19 cellular contexts compared by ENCODE assay signal in the genomic region with DNA sequence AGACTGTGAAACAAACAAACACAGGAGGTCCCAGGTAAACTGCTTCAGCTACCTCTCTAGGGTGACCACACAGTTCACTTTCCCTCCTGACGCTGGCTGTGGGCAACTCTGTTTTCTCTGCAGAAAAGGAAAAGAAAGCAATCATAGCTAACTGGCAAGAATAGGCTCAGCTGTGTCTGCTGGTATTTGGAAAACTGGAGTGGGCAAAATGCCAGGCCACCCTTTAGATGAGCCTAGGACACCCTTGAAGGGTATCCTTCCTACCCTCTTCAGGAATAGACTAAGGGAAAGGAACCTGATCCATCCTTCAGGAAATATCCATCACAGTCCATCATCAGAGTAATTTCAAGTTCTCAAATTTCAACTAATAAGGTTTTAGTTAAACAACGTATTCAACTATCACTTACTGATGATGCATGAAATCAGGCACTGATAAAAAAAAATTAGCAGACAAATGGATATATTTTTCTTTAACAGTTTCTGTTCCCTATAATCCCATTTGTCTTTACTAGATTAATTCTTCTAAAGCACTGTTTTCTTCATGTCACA.
DNase-seq lines count a peak whose midpoint lies in the region; ATAC-seq and TF ChIP-seq lines count a peak whose summit lies in the region.
"Had no signal": no experiment of that assay in that cellular context is flagged by ENCODE, and none has a peak within 500 bp of the region (broad histone marks: within the 10 kb centered on the region; RNA-seq: fewer than 3 reads in every experiment).

No MANE protein-coding gene starts in this region.

- intact Hi-C loops in CD8-positive, alpha-beta T cell (cut with DNase I, micrococcal nuclease) = no loop called here

- peak; percentile 40 for DNase-seq in NCI-H748 (lab: John Stamatoyannopoulos, UW; ENCODE audit: unreplicated experiment)
- DNase-seq in NCI-H748 treated with DMSO at 0.1 percent for 48 hours (lab: John Stamatoyannopoulos, UW) = no peak
- DNase-seq in CD8-positive, alpha-beta T cell = no peak
- DNase-seq in NCI-H69 (lab: John Stamatoyannopoulos, UW) = peak; percentile 32
- no peak for DNase-seq in left lobe of liver (ENCODE audit: low spot score)
- no peak for DNase-seq in stimulated activated naive CD4-positive, alpha-beta T cell treated with Interleukin-2 at 50 U/mL for 16 hours (lab: John Stamatoyannopoulos, UW)
- DNase-seq in NCI-H526 (lab: John Stamatoyannopoulos, UW) = no peak
- no peak for DNase-seq in SW480 (ENCODE audit: low spot score)
- DNase-seq: CD8-positive, alpha-beta memory T cell; colonic mucosa; foreskin melanocyte; GDM1; GM23248; naive B cell; NCI-H1092 treated with DMSO at 0.1 percent for 48 hours; stimulated activated CD4-positive, alpha-beta T cell treated with anti-CD3 and anti-CD28 coated beads, Interleukin-12 subunit alpha, Interleukin-12 subunit beta, amount 100 ng/mL, for 4 hours; stomach; SW 1271 had no signal

- no peak for TF ChIP-seq CTCF in CD8-positive, alpha-beta T cell (IDR thresholded peaks at IDR 0.05)

- H3K9me3 Mint-ChIP-seq in CD8-positive, alpha-beta T cell = no peaks in the 10 kb centered on the region
- H3K9me3 Mint-ChIP-seq: CD8-positive, alpha-beta memory T cell; naive B cell had no signal

- H3K27me3 ChIP-seq in CD8-positive, alpha-beta T cell (ENCODE audit: insufficient read depth, low read length) = no peaks in the 10 kb centered on the region
- H3K27me3 ChIP-seq: colonic mucosa, stomach, vagina had no signal

- H3K27me3 Mint-ChIP-seq in CD8-positive, alpha-beta T cell (ENCODE audit: low read depth) = no peaks in the 10 kb centered on the region
- H3K27me3 Mint-ChIP-seq: CD8-positive, alpha-beta memory T cell; naive B cell had no signal

- no peak overlapping the region for H3K4me3 ChIP-seq in CD8-positive, alpha-beta T cell (ENCODE audit: low read depth, low read length)
- H3K4me3 ChIP-seq: colonic mucosa, GM23248, stomach, vagina had no signal

- no peak for ATAC-seq in CD8-positive, alpha-beta T cell
- ATAC-seq in left lobe of liver = peak; percentile 22

- H3K36me3 Mint-ChIP-seq in CD8-positive, alpha-beta T cell = peaks cover 12% of the 10 kb centered on the region

- POLR2A ChIA-PET in CD8-positive, alpha-beta T cell (lab: Charles Lee) = interaction anchor here (0.7 kb wide), 1 partner anchor 18 kb away, joined by 3 read pairs; no protein-coding TSS in a partner anchor

- H3K27ac ChIP-seq in CD8-positive, alpha-beta T cell (ENCODE audit: low read depth, low read length) = no peak overlapping the region
- H3K27ac ChIP-seq: colonic mucosa, GM23248, stomach, vagina had no signal

- CTCF ChIA-PET in CD8-positive, alpha-beta T cell (lab: Charles Lee) = no interaction called here

- no peaks in the 10 kb centered on the region for H3K4me1 ChIP-seq in CD8-positive, alpha-beta T cell (ENCODE audit: insufficient read depth, low read length)
- H3K4me1 ChIP-seq: colonic mucosa, vagina had no signal

- H3K36me3 ChIP-seq in CD8-positive, alpha-beta T cell (ENCODE audit: insufficient read depth, low read length) = no peaks in the 10 kb centered on the region
- H3K36me3 ChIP-seq: colonic mucosa, stomach, vagina had no signal

- no peak overlapping the region for H3K4me3 Mint-ChIP-seq in CD8-positive, alpha-beta T cell
- H3K4me3 Mint-ChIP-seq: CD8-positive, alpha-beta memory T cell had no signal

- H3K9me3 ChIP-seq in CD8-positive, alpha-beta T cell (ENCODE audit: low read length) = no peaks in the 10 kb centered on the region
- H3K9me3 ChIP-seq: colonic mucosa, stomach, vagina had no signal

- peaks cover 33% of the 10 kb centered on the region for H3K4me1 Mint-ChIP-seq in CD8-positive, alpha-beta T cell (ENCODE audit: low read depth)

- peak overlapping the region; percentile 32 for H3K27ac Mint-ChIP-seq in CD8-positive, alpha-beta T cell

Comparison
In these comparisons a context has a peak if more than half of its experiments do, and no peak if none do; other contexts are left out.
1. DNase-seq: peak in NCI-H748 (single experiment) and NCI-H69 (single experiment); none in NCI-H748 treated with DMSO at 0.1 percent for 48 hours (single experiment), CD8-positive, alpha-beta T cell (0 of 7), left lobe of liver (single experiment), stimulated activated naive CD4-positive, alpha-beta T cell treated with Interleukin-2 at 50 U/mL for 16 hours (single experiment), NCI-H526 (0 of 2) and SW480 (single experiment).